Comparison of ENCODE assay signal across 8 cellular contexts in genomic region chr10:32961892-32962369, GRCh38. TPM values are rescaled to one million over a fixed set of nuclear protein-coding genes. Genes with fewer than 3 reads are reported as not detected.
DNase-seq lines count a peak whose midpoint lies in the region; ATAC-seq, FAIRE-seq and TF ChIP-seq lines count a peak whose summit lies in the region.

No MANE protein-coding gene starts in this region.

- ATAC-seq in foreskin keratinocyte, result peak; percentile 38
- ATAC-seq in HG02840 (IDR thresholded peaks at IDR 0.05; ENCODE audit: low FRiP score, unreplicated experiment), result no peak
- no peak for ATAC-seq in GM21717 (IDR thresholded peaks at IDR 0.05; ENCODE audit: unreplicated experiment)

- DNase-seq in SK-N-SH (no peak), foreskin keratinocyte (peak; percentile 89 to 94)
- DNase-seq in activated T-cell treated with anti-CD3 and anti-CD28 coated beads, Interleukin-2, amount 50 U/mL, for 24 hours, result no peak
- DNase-seq in stimulated activated CD4-positive, alpha-beta T cell treated with anti-CD3 and anti-CD28 coated beads, Interleukin-12 subunit alpha, Interleukin-12 subunit beta, amount 100 ng/mL, for 4 hours, result no peak

- H3K4me3 ChIP-seq in SK-N-SH (ENCODE audit: low read depth in 2 of 2, low read length in 1 of 2) (peak overlapping the region; percentile 4 to 39; a peak in 1 of 4 replicates), rectal smooth muscle tissue (ENCODE audit: low read length) (no peak overlapping the region)

- TF ChIP-seq CTCF in SK-N-SH (IDR thresholded peaks at IDR 0.05) (peak; percentile 33), foreskin keratinocyte (conservative IDR thresholded peaks at IDR 0.05) (peak; percentile 64)

- peaks cover 30% of the 10 kb centered on the region for H3F3A ChIP-seq in SK-N-SH (replicated peaks; ENCODE audit: insufficient read depth)

- FAIRE-seq in G401.6 (lab: Jason Lieb, UNC), result peak; percentile 96

- peaks cover 7% of the 10 kb centered on the region for H4K20me1 ChIP-seq in SK-N-SH (ENCODE audit: insufficient read depth)

- H3K27me3 ChIP-seq in SK-N-SH (ENCODE audit: insufficient read depth), result no peaks in the 10 kb centered on the region
- no peaks in the 10 kb centered on the region for H3K27me3 ChIP-seq in foreskin keratinocyte
- no peaks in the 10 kb centered on the region for H3K27me3 ChIP-seq in rectal smooth muscle tissue (ENCODE audit: control insufficient read depth, insufficient read depth, low read length)

- H3K4me1 ChIP-seq in SK-N-SH (ENCODE audit: control insufficient read depth in 1 of 2, insufficient read depth in 2 of 2, low read depth in 1 of 2, low read length in 1 of 2) (peaks cover 4 to 14% of the 10 kb centered on the region in 2 experiments), foreskin keratinocyte (peaks cover 32% of the 10 kb centered on the region), rectal smooth muscle tissue (ENCODE audit: control insufficient read depth, insufficient read depth, low read length) (peaks cover 15% of the 10 kb centered on the region)

- 0 out of 4 replicates have a peak, but pooled peaks of 1 of the 2 experiments have one; percentile 26 for TF ChIP-seq EP300 in SK-N-SH (IDR thresholded peaks at IDR 0.05; ENCODE audit: borderline replicate concordance in 1 of 2, low read depth in 1 of 2, low read length in 1 of 2)

- H3K79me2 ChIP-seq in SK-N-SH (ENCODE audit: insufficient read depth), result peaks cover 39% of the 10 kb centered on the region

- peak overlapping the region; percentile 76 for H3K4me2 ChIP-seq in SK-N-SH

- H3K9me3 ChIP-seq in SK-N-SH, result no peaks in the 10 kb centered on the region

- H3K36me3 Mint-ChIP-seq in activated T-cell treated with anti-CD3 and anti-CD28 coated beads, Interleukin-2, amount 50 U/mL, for 24 hours (ENCODE audit: low read depth), result peaks cover 5% of the 10 kb centered on the region

- no peak for TF ChIP-seq RAD21 in SK-N-SH (IDR thresholded peaks at IDR 0.05; ENCODE audit: low read length)

- H3K9ac ChIP-seq in SK-N-SH, result peak overlapping the region; percentile 48; the same call in 1 of the 2 replicates
- H3K9ac ChIP-seq in rectal smooth muscle tissue (ENCODE audit: low read length), result no peak overlapping the region

- H3K27ac ChIP-seq in SK-N-SH (ENCODE audit: low read depth in 2 of 2, low read length in 1 of 2), result peak overlapping the region; percentile 70 to 91
- peak overlapping the region; percentile 77 for H3K27ac ChIP-seq in foreskin keratinocyte
- H3K27ac ChIP-seq in rectal smooth muscle tissue (ENCODE audit: low read depth, low read length), result peak overlapping the region; percentile 90

- CTCF ChIA-PET in SK-N-SH (lab: Yijun Ruan, JAX), result interaction anchor here (0.7 to 0.9 kb wide), 3 partner anchors 19 to 214 kb away, joined by 3 to 4 read pairs (median 3); no protein-coding TSS in a partner anchor

- H3K9me3 Mint-ChIP-seq in activated T-cell treated with anti-CD3 and anti-CD28 coated beads, Interleukin-2, amount 50 U/mL, for 24 hours, result peaks cover 4% of the 10 kb centered on the region

- H3K36me3 ChIP-seq in SK-N-SH (replicated peaks in 1 of 2; ENCODE audit: control insufficient read depth in 1 of 2, insufficient read depth in 2 of 2, low read length in 1 of 2), result no peaks in the 10 kb centered on the region
- no peaks in the 10 kb centered on the region for H3K36me3 ChIP-seq in rectal smooth muscle tissue (ENCODE audit: control insufficient read depth, insufficient read depth, low read length)

- no peak overlapping the region for H3K4me3 Mint-ChIP-seq in activated T-cell treated with anti-CD3 and anti-CD28 coated beads, Interleukin-2, amount 50 U/mL, for 24 hours

- no peaks in the 10 kb centered on the region for H3K9me2 ChIP-seq in SK-N-SH

- H3K4me1 Mint-ChIP-seq in activated T-cell treated with anti-CD3 and anti-CD28 coated beads, Interleukin-2, amount 50 U/mL, for 24 hours (ENCODE audit: low read depth), result peaks cover 32% of the 10 kb centered on the region

- H2AFZ ChIP-seq in SK-N-SH (ENCODE audit: low read depth), result no peak overlapping the region

- 23% methylated on average over 2 of the region's 2 CpGs for WGBS in SK-N-SH (ENCODE audit: low lambda C conversion rate)

- H3K27ac Mint-ChIP-seq in activated T-cell treated with anti-CD3 and anti-CD28 coated beads, Interleukin-2, amount 50 U/mL, for 24 hours, result no peak overlapping the region

- POLR2A ChIA-PET in SK-N-SH (lab: Yijun Ruan, JAX), result interaction anchor here (1.0 kb wide), 1 partner anchor 18 kb away, joined by 3 read pairs; no protein-coding TSS in a partner anchor

- H3K27me3 Mint-ChIP-seq in activated T-cell treated with anti-CD3 and anti-CD28 coated beads, Interleukin-2, amount 50 U/mL, for 24 hours, result peaks cover 7% of the 10 kb centered on the region

TF ChIP-seq in SK-N-SH, 30 proteins besides CTCF, POLR2A, EP300 and RAD21 (continues in another document):
- 0 out of 2 replicates have a peak, but pooled peaks have one; percentile 19 for TF ChIP-seq RXRA (IDR thresholded peaks at IDR 0.05; ENCODE audit: borderline replicate concordance, low read depth)
- TF ChIP-seq GATA2 (CRISPR knock-in tag; IDR thresholded peaks at IDR 0.05), result no peak
- TF ChIP-seq POLR2AphosphoS5 (IDR thresholded peaks at IDR 0.05; ENCODE audit: low read depth, low read length), result 0 out of 2 replicates have a peak, but pooled peaks have one; percentile 9
- TF ChIP-seq MEF2A (IDR thresholded peaks at IDR 0.05; ENCODE audit: borderline replicate concordance, low read depth), result 0 out of 2 replicates have a peak, but pooled peaks have one; percentile 30
- TF ChIP-seq NFIC (IDR thresholded peaks at IDR 0.05; ENCODE audit: borderline replicate concordance), result no peak
- TF ChIP-seq USF1 (IDR thresholded peaks at IDR 0.05; ENCODE audit: borderline replicate concordance, low read depth), result no peak
- no peak for TF ChIP-seq ZBTB33 (IDR thresholded peaks at IDR 0.05; ENCODE audit: borderline replicate concordance, low read depth)
- TF ChIP-seq FOXJ3 (CRISPR knock-in tag; IDR thresholded peaks at IDR 0.05), result no peak
- no peak for TF ChIP-seq PBX3 (IDR thresholded peaks at IDR 0.05)
- no peak for TF ChIP-seq MXI1 (IDR thresholded peaks at IDR 0.05; ENCODE audit: low read depth, low read length)
- no peak for TF ChIP-seq ELF1 (IDR thresholded peaks at IDR 0.05)
- TF ChIP-seq NRF1 (IDR thresholded peaks at IDR 0.05; ENCODE audit: low read depth, low read length), result no peak
- no peak for TF ChIP-seq SMC3 (IDR thresholded peaks at IDR 0.05; ENCODE audit: low read depth, low read length)
- peak; percentile 31; the same call in 1 of the 2 replicates for TF ChIP-seq YY1 (IDR thresholded peaks at IDR 0.05; ENCODE audit: low read depth)
- peak; percentile 11; the same call in 1 of the 2 replicates for TF ChIP-seq GABPA (IDR thresholded peaks at IDR 0.05; ENCODE audit: low read depth)
- no peak for TF ChIP-seq RCOR1 (IDR thresholded peaks at IDR 0.05; ENCODE audit: low read length)
- no peak for TF ChIP-seq FOXM1 (IDR thresholded peaks at IDR 0.05; ENCODE audit: low read depth)
- TF ChIP-seq TCF12 (IDR thresholded peaks at IDR 0.05), result peak; percentile 6; the same call in 1 of the 2 replicates
- TF ChIP-seq MAX (IDR thresholded peaks at IDR 0.05; ENCODE audit: low read depth), result no peak
- TF ChIP-seq TAF1 (IDR thresholded peaks at IDR 0.05; ENCODE audit: borderline replicate concordance, low read depth, low read length), result no peak
- 0 out of 2 replicates have a peak, but pooled peaks have one; percentile 41 for TF ChIP-seq FOSL2 (IDR thresholded peaks at IDR 0.05; ENCODE audit: borderline replicate concordance, low read depth)
- TF ChIP-seq JUND (IDR thresholded peaks at IDR 0.05), result no peak
- TF ChIP-seq CHD2 (IDR thresholded peaks at IDR 0.05; ENCODE audit: low read length, partially characterized antibody), result no peak
- TF ChIP-seq TEAD4 (IDR thresholded peaks at IDR 0.05; ENCODE audit: borderline replicate concordance, insufficient read depth), result no peak

RNA-seq across cellular contexts. Expression of gene ITGB1, which starts 3.9 kb away (rescaled TPM):
- polyA plus RNA-seq in SK-N-SH (2012; rRNA removed) (666 and 846 TPM in 2 replicates), foreskin keratinocyte (321 and 351 TPM in 2 replicates)
- polyA plus RNA-seq in SK-N-SH (2012; cell fraction: cytosol; rRNA removed), result 1,012 and 1,342 TPM in 2 replicates
- 162 and 438 TPM in 2 replicates for polyA plus RNA-seq in SK-N-SH (2012; cell fraction: nucleus; rRNA removed)
- 897 and 1,100 TPM in 2 replicates for total RNA-seq in foreskin keratinocyte

Comparison
In these comparisons a context has a peak if more than half of its experiments do, and no peak if none do; other contexts are left out.
1. DNase-seq: peak in foreskin keratinocyte (2 of 2); none in SK-N-SH (single experiment), activated T-cell treated with anti-CD3 and anti-CD28 coated beads, Interleukin-2, amount 50 U/mL, for 24 hours (single experiment) and stimulated activated CD4-positive, alpha-beta T cell treated with anti-CD3 and anti-CD28 coated beads, Interleukin-12 subunit alpha, Interleukin-12 subunit beta, amount 100 ng/mL, for 4 hours (single experiment).
2. Peak in every context shown above with its lines, with median percentiles within 50 percentile points of each other: H3K27ac ChIP-seq.